Comparison of ENCODE assay signal across 8 cellular contexts in the genomic region with DNA sequence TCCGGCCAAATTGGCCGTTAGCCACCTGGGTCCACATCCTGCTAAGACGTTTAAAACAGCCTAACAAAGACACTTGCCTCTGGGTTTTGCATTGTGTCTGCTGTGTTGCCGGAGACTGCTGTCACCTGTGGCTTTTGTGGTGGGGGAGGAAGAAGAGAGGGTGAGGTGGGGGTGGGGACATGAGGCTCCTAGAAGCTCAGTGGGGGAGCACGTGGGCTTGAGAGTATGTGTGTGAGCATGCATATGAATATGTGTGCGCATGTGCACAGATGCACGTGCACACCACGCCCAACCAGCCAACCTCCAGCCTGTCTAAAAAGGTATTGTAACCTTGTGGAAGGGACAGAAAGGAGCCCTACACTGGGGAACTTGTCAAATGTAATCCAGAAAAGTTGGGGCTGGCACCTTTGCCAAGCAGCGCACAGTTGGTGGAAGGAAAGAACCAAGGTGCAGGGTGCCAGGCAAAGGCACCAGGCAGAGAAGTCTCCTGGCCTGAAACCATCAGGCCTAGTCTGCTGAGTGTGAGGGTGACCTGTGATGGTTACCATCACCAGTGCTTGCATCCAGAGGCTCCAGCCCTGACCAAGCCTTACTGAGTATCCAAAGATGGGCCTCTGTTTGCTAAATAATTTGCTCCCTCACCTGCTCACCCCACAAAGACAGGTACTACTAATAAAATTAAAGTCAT. TPM values are rescaled to one million over a fixed set of nuclear protein-coding genes. Genes with fewer than 3 reads are reported as not detected.
DNase-seq lines count a peak whose midpoint lies in the region; ATAC-seq lines count a peak whose summit lies in the region.

No MANE protein-coding gene starts in this region.

- H3K4me1 ChIP-seq in GM23248 (ENCODE audit: insufficient read depth) = no peaks in the 10 kb centered on the region

- no peak overlapping the region for H2AFZ ChIP-seq in GM23248

- no peak overlapping the region for H3K27ac ChIP-seq in GM23248

- intact Hi-C loops in left colon (cut with DNase I, micrococcal nuclease) = no loop called here

- H3K4me3 ChIP-seq in MG63 (no peak overlapping the region), GM23248 (no peak overlapping the region)

- WGBS in GM23248 (ENCODE audit: low coverage in 1 of 2, low lambda C conversion rate in 2 of 2, missing lambda C conversion rate in 2 of 2), 2 experiments = 50 to 63% methylated on average over 4 to 9 of the region's 9 CpGs

- no peaks in the 10 kb centered on the region for H4K20me1 ChIP-seq in GM23248 (ENCODE audit: insufficient read depth)

- H3K79me2 ChIP-seq in GM23248 (ENCODE audit: insufficient read depth) = no peaks in the 10 kb centered on the region

- in situ Hi-C loops in GM23248 (cut with MboI) = no loop called here

- peak; percentile 34 for ATAC-seq in GM18858 (IDR thresholded peaks at IDR 0.05; ENCODE audit: unreplicated experiment)
- peak; percentile 44 for ATAC-seq in HG03045 (IDR thresholded peaks at IDR 0.05; ENCODE audit: unreplicated experiment)
- peak; percentile 6 for ATAC-seq in left colon

- H3K27me3 ChIP-seq in MG63 (no peaks in the 10 kb centered on the region), GM23248 (replicated peaks; ENCODE audit: insufficient read depth) (no peaks in the 10 kb centered on the region)

- H3K9ac ChIP-seq in GM23248 = no peak overlapping the region

- peak; percentile 48 for DNase-seq in activated CD4-positive, CD25-positive, alpha-beta regulatory T cell treated with anti-CD3 and anti-CD28 coated beads, Interleukin-2, amount 50 U/mL, for 72 hours
- DNase-seq in left colon (peak; percentile 43 to 47), hypothalamus (lab: John Stamatoyannopoulos, UW) (no peak), MG63 (no peak), NCI-H345 (lab: John Stamatoyannopoulos, UW) (no peak), GM23248 (no peak)

- no peaks in the 10 kb centered on the region for H3F3A ChIP-seq in GM23248 (ENCODE audit: insufficient read depth)

- H3K36me3 ChIP-seq in MG63 (no peaks in the 10 kb centered on the region), GM23248 (ENCODE audit: low read depth) (no peaks in the 10 kb centered on the region)

- H3K9me2 ChIP-seq in GM23248 (ENCODE audit: insufficient read depth) = no peaks in the 10 kb centered on the region

- no peak overlapping the region for H3K4me2 ChIP-seq in GM23248 (ENCODE audit: unreplicated experiment)

- H3K9me3 ChIP-seq in MG63 (no peaks in the 10 kb centered on the region), GM23248 (ENCODE audit: low read depth) (no peaks in the 10 kb centered on the region)

RNA-seq across cellular contexts. Expression of a gene that starts 10.1 kb away (rescaled TPM):
- total RNA-seq in left colon = 1 to 10 TPM; 1.3 to 7.5 TPM
- not detected in 2 replicates for total RNA-seq in MG63 (2014; rRNA removed; shearing (Covaris generic); ENCODE audit: low replicate concordance)
- total RNA-seq in GM23248 (2014; rRNA removed; shearing (Covaris generic)) = not detected in 2 replicates
- 0.06 and 0.27 TPM in 2 replicates for polyA plus RNA-seq in GM23248 (2016; fragmentation: Nextera tagmentation; extraction: Ambion mirVana)

RNA-seq across cellular contexts. Expression of a gene that starts 30.8 kb away (rescaled TPM):
- 10 to 100 TPM; 11.9 to 22.6 TPM for total RNA-seq in left colon
- not detected in 2 replicates for total RNA-seq in MG63 (2014; rRNA removed; shearing (Covaris generic); ENCODE audit: low replicate concordance)
- total RNA-seq in GM23248 (2014; rRNA removed; shearing (Covaris generic)) = 0.65 and 1.9 TPM in 2 replicates
- 0.56 and 0.74 TPM in 2 replicates for polyA plus RNA-seq in GM23248 (2016; fragmentation: Nextera tagmentation; extraction: Ambion mirVana)

Comparison
In these comparisons a context has a peak if more than half of its experiments do, and no peak if none do; other contexts are left out.
1. DNase-seq: peak in activated CD4-positive, CD25-positive, alpha-beta regulatory T cell treated with anti-CD3 and anti-CD28 coated beads, Interleukin-2, amount 50 U/mL, for 72 hours (single experiment) and left colon (2 of 2); none in hypothalamus (0 of 51), MG63 (single experiment), NCI-H345 (single experiment) and GM23248 (single experiment).
2. Peak in every context shown above with its lines, with median percentiles within 50 percentile points of each other: ATAC-seq.